16 cellular contexts compared by ENCODE assay signal in the genomic region with DNA sequence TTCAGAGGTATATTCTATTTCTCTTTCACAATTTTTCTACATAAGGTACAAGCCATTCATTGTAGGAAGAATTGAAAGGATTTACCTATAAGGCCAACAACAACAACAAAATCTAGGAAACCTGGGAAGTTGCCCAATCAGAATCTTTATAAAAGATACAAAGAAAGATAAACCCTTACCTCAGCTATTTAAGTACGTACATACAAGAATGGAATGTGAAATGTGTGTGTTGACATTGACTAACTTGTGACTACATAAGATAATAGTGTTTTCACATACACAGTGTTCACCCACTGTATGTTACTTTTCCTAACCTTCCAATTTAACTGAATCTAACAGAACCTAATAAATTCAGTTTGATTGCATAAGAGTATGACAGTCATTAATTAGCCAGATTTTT.
A peak's percentile ranks its signal among the peaks of the same experiment; 100 is the strongest.
DNase-seq lines count a peak whose midpoint lies in the region; ATAC-seq and TF ChIP-seq lines count a peak whose summit lies in the region.
"Had no signal": no experiment of that assay in that cellular context is flagged by ENCODE, and none has a peak within 500 bp of the region (broad histone marks: within the 10 kb centered on the region; RNA-seq: fewer than 3 reads in every experiment).

No MANE protein-coding gene starts in this region.

- no peak for TF ChIP-seq CTCF in fibroblast of mammary gland (conservative IDR thresholded peaks at IDR 0.05; ENCODE audit: control insufficient read depth, insufficient read depth, low read depth, low read length)

- DNase-seq in HCEC 1CT (peak; percentile 27), astrocyte of the hippocampus (ENCODE audit: low read depth, low spot score) (peak; percentile 55), fibroblast of mammary gland (ENCODE audit: low read depth) (peak; percentile 26), renal cortical epithelial cell (ENCODE audit: low read depth) (peak; percentile 8), NCI-H2171 treated with DMSO at 0.1 percent for 48 hours (lab: John Stamatoyannopoulos, UW) (no peak), NCI-H1105 (lab: John Stamatoyannopoulos, UW) (no peak)
- DNase-seq: activated CD4-positive, alpha-beta T cell treated with anti-CD3 and anti-CD28 coated beads for 48 hours; Caco-2; head of caudate nucleus; left ventricle myocardium superior; NCI-H1436; SIG-M5; stimulated activated CD4-positive, alpha-beta T cell treated with anti-CD3 and anti-CD28 coated beads, Interleukin-12 subunit alpha, Interleukin-12 subunit beta, amount 100 ng/mL, for 4 hours had no signal

- H3K4me3 ChIP-seq in fibroblast of mammary gland (ENCODE audit: control insufficient read depth, low read depth, low read length) = no peak overlapping the region

- ATAC-seq in GM21381 (IDR thresholded peaks at IDR 0.05; ENCODE audit: unreplicated experiment) (no peak), GM21576 (IDR thresholded peaks at IDR 0.05; ENCODE audit: unreplicated experiment) (no peak)
- ATAC-seq: esophagus mucosa, left ventricle myocardium superior had no signal

Comparison
In these comparisons a context has a peak if more than half of its experiments do, and no peak if none do; other contexts are left out.
1. DNase-seq: peak in HCEC 1CT (single experiment), astrocyte of the hippocampus (single experiment), fibroblast of mammary gland (single experiment) and renal cortical epithelial cell (single experiment); none in NCI-H2171 treated with DMSO at 0.1 percent for 48 hours (single experiment) and NCI-H1105 (single experiment).